In the genomic region with DNA sequence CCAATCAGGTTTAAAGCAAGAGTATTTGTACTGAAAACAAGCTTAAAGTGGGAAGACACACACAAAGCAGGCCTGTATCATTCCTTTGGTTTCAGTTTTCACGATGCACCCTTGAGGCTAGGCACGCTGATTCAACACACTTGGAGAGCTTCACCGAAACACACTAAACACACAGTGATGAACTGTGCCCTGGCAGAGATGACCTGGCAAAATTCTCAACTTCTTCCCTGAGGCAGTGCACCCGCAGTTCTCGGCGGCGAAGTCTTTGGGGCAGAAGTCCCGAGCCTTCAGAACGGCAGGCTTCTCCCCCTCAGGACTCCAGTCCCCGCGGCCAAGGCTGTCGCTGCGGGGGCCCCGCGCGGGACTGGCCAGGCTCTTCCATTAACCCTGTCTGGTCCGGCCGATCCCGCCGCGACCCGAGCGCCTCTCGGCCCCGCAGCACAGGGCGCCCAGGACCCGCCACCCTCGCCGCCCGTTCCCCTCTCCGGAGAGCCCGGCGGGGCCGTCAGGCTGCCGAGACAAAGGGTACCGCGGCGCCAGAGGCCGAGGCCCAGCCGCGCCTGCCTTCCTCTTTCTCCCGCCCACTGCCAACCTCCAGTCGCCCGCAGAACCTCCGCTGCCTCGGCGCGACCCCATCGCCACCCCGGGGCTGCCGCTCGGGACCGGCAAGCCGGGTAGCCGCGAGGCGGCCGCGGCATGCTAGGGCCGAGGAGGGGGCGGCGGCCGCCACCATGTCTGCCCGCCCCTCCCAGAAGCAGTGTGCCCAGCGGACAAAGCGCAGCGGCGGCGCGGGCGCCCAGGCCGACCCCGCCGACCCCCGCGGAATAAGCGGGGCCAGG, we compare ENCODE assay signal across 8 cellular contexts. TPM values are rescaled to one million over a fixed set of nuclear protein-coding genes. Genes with fewer than 3 reads are reported as not detected.
DNase-seq lines count a peak whose midpoint lies in the region; ATAC-seq and TF ChIP-seq lines count a peak whose summit lies in the region.

No MANE protein-coding gene starts in this region.

- H3K36me3 ChIP-seq in osteoblast (ENCODE audit: insufficient read depth, low read length) = peaks cover 21% of the 10 kb centered on the region
- H3K36me3 ChIP-seq in thoracic aorta = no peaks in the 10 kb centered on the region

- CTCF ChIA-PET in CD4-positive, alpha-beta T cell (lab: Charles Lee) = interaction anchor here (1.9 kb wide), 1 partner anchor 38 kb away, joined by 10 read pairs; no protein-coding TSS in a partner anchor

- peak overlapping the region; percentile 100 for H3K27ac Mint-ChIP-seq in CD4-positive, alpha-beta T cell
- H3K27ac Mint-ChIP-seq in activated naive CD4-positive, alpha-beta T cell treated with anti-CD3 and anti-CD28 coated beads, Interleukin-2, amount 50 U/mL, for 24 hours = peak overlapping the region; percentile 100

- ATAC-seq in CD4-positive, alpha-beta T cell (ENCODE audit: poor library complexity) = peak; percentile 41
- peak; percentile 27 for ATAC-seq in GM19351 (IDR thresholded peaks at IDR 0.05; ENCODE audit: unreplicated experiment)
- peak; percentile 16 for ATAC-seq in HG03565 (IDR thresholded peaks at IDR 0.05; ENCODE audit: unreplicated experiment)
- peak; percentile 30 for ATAC-seq in thoracic aorta (ENCODE audit: insufficient number of reproducible peaks, low FRiP score, low read depth)

- peaks cover 19% of the 10 kb centered on the region for H3K27me3 Mint-ChIP-seq in CD4-positive, alpha-beta T cell
- H3K27me3 Mint-ChIP-seq in activated naive CD4-positive, alpha-beta T cell treated with anti-CD3 and anti-CD28 coated beads, Interleukin-2, amount 50 U/mL, for 24 hours = no peaks in the 10 kb centered on the region

- peak overlapping the region; percentile 97 for H3K4me3 Mint-ChIP-seq in CD4-positive, alpha-beta T cell
- peak overlapping the region; percentile 98 for H3K4me3 Mint-ChIP-seq in activated naive CD4-positive, alpha-beta T cell treated with anti-CD3 and anti-CD28 coated beads, Interleukin-2, amount 50 U/mL, for 24 hours

- DNase-seq in CD4-positive, alpha-beta T cell = peak; percentile 23 to 55 (median 34)
- DNase-seq in SHP77 treated with DMSO at 0.1 percent for 48 hours (lab: John Stamatoyannopoulos, UW) (peak; percentile 33), glomerular visceral epithelial cell (ENCODE audit: extremely low spot score) (peak; percentile 73), osteoblast (ENCODE audit: insufficient read length, low spot score, missing footprints) (peak; percentile 91), thoracic aorta (ENCODE audit: low spot score) (no peak)

- POLR2A ChIA-PET in CD4-positive, alpha-beta T cell (lab: Charles Lee) = interaction anchor here (0.5 to 7.2 kb wide), 47 partner anchors 8 to 1825 kb away, joined by 3 to 132 read pairs (median 5); partner anchors contain the start of genes AP4E1, CEP152, COPS2 and DTWD1

- H3K4me2 ChIP-seq in osteoblast (ENCODE audit: insufficient read depth, low read length) = peak overlapping the region; percentile 95

- peaks cover 79% of the 10 kb centered on the region for H3K4me1 Mint-ChIP-seq in CD4-positive, alpha-beta T cell (ENCODE audit: low read depth)
- peaks cover 54% of the 10 kb centered on the region for H3K4me1 Mint-ChIP-seq in activated naive CD4-positive, alpha-beta T cell treated with anti-CD3 and anti-CD28 coated beads, Interleukin-2, amount 50 U/mL, for 24 hours

- intact Hi-C loops in CD4-positive, alpha-beta T cell (cut with DNase I, micrococcal nuclease) = loop anchor here (1.0 to 10.0 kb wide), 10 partner anchors 37 to 1539 kb away; partner anchors contain the start of genes USP8 (in 2 of the 2), AP4E1 (in 1 of the 2), CEP152 (in 1 of the 2) and COPS2 (in 1 of the 2)

- peaks cover 11% of the 10 kb centered on the region for H4K20me1 ChIP-seq in osteoblast (ENCODE audit: insufficient read depth, low read length)

- H3K27ac ChIP-seq in CD4-positive, alpha-beta T cell (ENCODE audit: low read depth, low read length) = peak overlapping the region; percentile 100
- H3K27ac ChIP-seq in osteoblast (ENCODE audit: low read depth, low read length) = peak overlapping the region; percentile 100
- peak overlapping the region; percentile 98 to 99 for H3K27ac ChIP-seq in thoracic aorta

- peak overlapping the region; percentile 91 for H2AFZ ChIP-seq in osteoblast (ENCODE audit: low read length)

- H3K79me2 ChIP-seq in osteoblast (ENCODE audit: insufficient read depth, low read length) = peaks cover 81% of the 10 kb centered on the region

- H3K4me1 ChIP-seq in osteoblast (ENCODE audit: insufficient read depth, low read length) = peaks cover 25% of the 10 kb centered on the region
- H3K4me1 ChIP-seq in thoracic aorta (ENCODE audit: control insufficient read depth in 1 of 2, low read depth in 2 of 2) = peaks cover 47 to 53% of the 10 kb centered on the region in 2 donors

- TF ChIP-seq CTCF in CD4-positive, alpha-beta T cell (IDR thresholded peaks at IDR 0.05) = no peak
- TF ChIP-seq CTCF in osteoblast (IDR thresholded peaks at IDR 0.05; ENCODE audit: extremely low read depth, low read depth, low read length) = no peak
- TF ChIP-seq CTCF in thoracic aorta (IDR thresholded peaks at IDR 0.05) = no peak

- no peaks in the 10 kb centered on the region for H3K9me3 ChIP-seq in CD4-positive, alpha-beta T cell (ENCODE audit: control insufficient read depth, low read length)
- no peaks in the 10 kb centered on the region for H3K9me3 ChIP-seq in osteoblast (ENCODE audit: low read depth, low read length)
- no peaks in the 10 kb centered on the region for H3K9me3 ChIP-seq in thoracic aorta

- H3K9me3 Mint-ChIP-seq in CD4-positive, alpha-beta T cell = no peaks in the 10 kb centered on the region
- no peaks in the 10 kb centered on the region for H3K9me3 Mint-ChIP-seq in activated naive CD4-positive, alpha-beta T cell treated with anti-CD3 and anti-CD28 coated beads, Interleukin-2, amount 50 U/mL, for 24 hours

- H3K27me3 ChIP-seq in CD4-positive, alpha-beta T cell (ENCODE audit: control insufficient read depth, insufficient read depth, low read length) = no peaks in the 10 kb centered on the region
- no peaks in the 10 kb centered on the region for H3K27me3 ChIP-seq in osteoblast (ENCODE audit: insufficient read depth, low read length)
- H3K27me3 ChIP-seq in thoracic aorta (replicated peaks; ENCODE audit: insufficient read depth) = no peaks in the 10 kb centered on the region

- H3K36me3 Mint-ChIP-seq in CD4-positive, alpha-beta T cell (ENCODE audit: low read depth) = peaks cover 56% of the 10 kb centered on the region
- H3K36me3 Mint-ChIP-seq in activated naive CD4-positive, alpha-beta T cell treated with anti-CD3 and anti-CD28 coated beads, Interleukin-2, amount 50 U/mL, for 24 hours = peaks cover 35% of the 10 kb centered on the region

- peak overlapping the region; percentile 81 for H3K4me3 ChIP-seq in osteoblast (ENCODE audit: insufficient read depth, low read length)
- H3K4me3 ChIP-seq in thoracic aorta = peak overlapping the region; percentile 86

RNA-seq across cellular contexts. Expression of gene GABPB1, which starts 0.8 kb away (rescaled TPM):
- total RNA-seq in CD4-positive, alpha-beta T cell = 10 to 100 TPM; 25.7 to 27.1 TPM
- total RNA-seq in osteoblast = 33.3 and 44.9 TPM in 2 replicates
- 10 to 100 TPM; 13.0 to 27.8 TPM for total RNA-seq in thoracic aorta
